In the genomic region with DNA sequence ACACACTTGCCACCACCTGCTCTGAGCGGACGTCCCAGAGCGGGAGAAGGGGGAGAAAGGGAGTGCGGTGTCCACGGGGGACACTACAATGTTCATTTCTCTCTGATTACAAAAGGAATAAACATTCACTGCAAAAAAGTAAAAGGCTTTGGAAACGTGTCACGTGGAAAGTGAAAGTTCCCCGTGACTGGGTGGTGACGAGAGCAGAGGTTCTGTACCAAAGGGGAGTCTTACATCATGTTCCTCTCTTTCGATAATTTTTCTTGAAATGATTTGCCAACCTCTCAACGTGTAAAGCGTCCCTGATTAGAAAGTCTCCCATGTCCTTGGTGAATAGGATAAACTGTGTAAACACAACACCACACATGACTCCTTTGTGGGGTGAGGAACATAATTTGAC, we compare ENCODE assay signal across 15 cellular contexts. TPM values are rescaled to one million over a fixed set of nuclear protein-coding genes. Genes with fewer than 3 reads are reported as not detected.
A peak's percentile ranks its signal among the peaks of the same experiment; 100 is the strongest.
DNase-seq lines count a peak whose midpoint lies in the region; ATAC-seq and TF ChIP-seq lines count a peak whose summit lies in the region.
"Had no signal": no experiment of that assay in that cellular context is flagged by ENCODE, and none has a peak within 500 bp of the region (broad histone marks: within the 10 kb centered on the region; RNA-seq: fewer than 3 reads in every experiment).

No MANE protein-coding gene starts in this region.

- peak; percentile 59 to 76 for ATAC-seq in activated CD4-positive, CD25-positive, alpha-beta regulatory T cell treated with anti-CD3 and anti-CD28 coated beads, Interleukin-2, amount 50 U/mL, for 24 hours
- no peak for ATAC-seq in GM18502 (IDR thresholded peaks at IDR 0.05; ENCODE audit: poor library complexity, unreplicated experiment)
- ATAC-seq: GM23338 had no signal

- H3K4me3 Mint-ChIP-seq in activated T-helper 2 cell treated with anti-CD3 and anti-CD28 coated beads, Interferon-gamma antibody, Interleukin-2, Interleukin-4, amounts not matched to agents 10 μg/mL and 5 μg/mL and 100 μg/mL, durations not matched to agents 14 hours and 24 hours and 36 hours (ENCODE audit: low read depth): no peak overlapping the region
- H3K4me3 Mint-ChIP-seq: brain; CD8-positive, alpha-beta memory T cell; GM23338 had no signal

- H3K27ac Mint-ChIP-seq in activated T-helper 2 cell treated with anti-CD3 and anti-CD28 coated beads, Interferon-gamma antibody, Interleukin-2, Interleukin-4, amounts not matched to agents 10 μg/mL and 5 μg/mL and 100 μg/mL, durations not matched to agents 14 hours and 24 hours and 36 hours: peak overlapping the region; percentile 50
- H3K27ac Mint-ChIP-seq: brain, GM23338 had no signal

- intact Hi-C loops in activated T-helper 2 cell treated with anti-CD3 and anti-CD28 coated beads, Interferon-gamma antibody, Interleukin-2, Interleukin-4, amounts not matched to agents 10 μg/mL and 5 μg/mL and 100 μg/mL, durations not matched to agents 14 hours and 24 hours and 36 hours (cut with micrococcal nuclease): loop anchor here (2.0 kb wide), 3 partner anchors 22 to 162 kb away; no protein-coding TSS in a partner anchor

- peaks cover 28% of the 10 kb centered on the region for H3K4me1 Mint-ChIP-seq in activated T-helper 2 cell treated with anti-CD3 and anti-CD28 coated beads, Interferon-gamma antibody, Interleukin-2, Interleukin-4, amounts not matched to agents 10 μg/mL and 5 μg/mL and 100 μg/mL, durations not matched to agents 14 hours and 24 hours and 36 hours (ENCODE audit: low read depth)

- DNase-seq in activated CD4-positive, CD25-positive, alpha-beta regulatory T cell treated with anti-CD3 and anti-CD28 coated beads, Interleukin-2, amount 50 U/mL, for 72 hours: no peak
- DNase-seq in GM13976 (ENCODE audit: low spot score) (peak; percentile 57), DMS 273 treated with DMSO at 0.1 percent for 48 hours (lab: John Stamatoyannopoulos, UW) (no peak), globus pallidus (ENCODE audit: low spot score) (no peak)
- no peak for DNase-seq in activated T-helper 2 cell treated with anti-CD3 and anti-CD28 coated beads, Interferon-gamma antibody, Interleukin-2, Interleukin-4, amounts not matched to agents 10 μg/mL and 5 μg/mL and 100 μg/mL, durations not matched to agents 14 hours and 24 hours and 36 hours (ENCODE audit: low spot score)
- peak; percentile 32 to 39 for DNase-seq in stimulated activated CD4-positive, alpha-beta T cell treated with anti-CD3 and anti-CD28 coated beads, Interleukin-15, amount 100 ng/mL, for 48 hours (ENCODE audit: low read depth in 2 of 2)
- DNase-seq: 8988T; CD8-positive, alpha-beta memory T cell; esophagus squamous epithelium; kidney glomerular epithelial cell; NCI-H774 had no signal

- H3K9me3 Mint-ChIP-seq in activated T-helper 2 cell treated with anti-CD3 and anti-CD28 coated beads, Interferon-gamma antibody, Interleukin-2, Interleukin-4, amounts not matched to agents 10 μg/mL and 5 μg/mL and 100 μg/mL, durations not matched to agents 14 hours and 24 hours and 36 hours: no peaks in the 10 kb centered on the region
- H3K9me3 Mint-ChIP-seq: brain; CD8-positive, alpha-beta memory T cell; GM23338 had no signal

- H3K27me3 Mint-ChIP-seq in activated T-helper 2 cell treated with anti-CD3 and anti-CD28 coated beads, Interferon-gamma antibody, Interleukin-2, Interleukin-4, amounts not matched to agents 10 μg/mL and 5 μg/mL and 100 μg/mL, durations not matched to agents 14 hours and 24 hours and 36 hours (ENCODE audit: low read depth): no peaks in the 10 kb centered on the region

- in situ Hi-C loops in GM13976 (cut with MboI; ENCODE audit: low sequenced_read_pairs, unreplicated experiment): no loop called here

- no peak for TF ChIP-seq CTCF in GM13976 (IDR thresholded peaks at IDR 0.05; ENCODE audit: borderline replicate concordance, control extremely low read depth, extremely low read depth, insufficient read depth, missing control alignments)

- H3K36me3 Mint-ChIP-seq in activated T-helper 2 cell treated with anti-CD3 and anti-CD28 coated beads, Interferon-gamma antibody, Interleukin-2, Interleukin-4, amounts not matched to agents 10 μg/mL and 5 μg/mL and 100 μg/mL, durations not matched to agents 14 hours and 24 hours and 36 hours (ENCODE audit: low read depth): peaks cover 20% of the 10 kb centered on the region

RNA-seq across cellular contexts. Expression of a gene that starts 22.0 kb away (rescaled TPM):
- 16.2 and 18.2 TPM in 2 replicates for total RNA-seq in activated T-helper 2 cell treated with anti-CD3 and anti-CD28 coated beads, Interferon-gamma antibody, Interleukin-2, Interleukin-4, amounts not matched to agents 10 μg/mL and 5 μg/mL and 100 μg/mL, durations not matched to agents 14 hours and 24 hours and 36 hours

RNA-seq across cellular contexts. Expression of a gene that starts 52.7 kb away (rescaled TPM):
- total RNA-seq in activated T-helper 2 cell treated with anti-CD3 and anti-CD28 coated beads, Interferon-gamma antibody, Interleukin-2, Interleukin-4, amounts not matched to agents 10 μg/mL and 5 μg/mL and 100 μg/mL, durations not matched to agents 14 hours and 24 hours and 36 hours: 8.6 and 11.1 TPM in 2 replicates

Comparison
In these comparisons a context has a peak if more than half of its experiments do, and no peak if none do; other contexts are left out.
1. DNase-seq: peak in GM13976 (single experiment) and stimulated activated CD4-positive, alpha-beta T cell treated with anti-CD3 and anti-CD28 coated beads, Interleukin-15, amount 100 ng/mL, for 48 hours (2 of 2); none in activated CD4-positive, CD25-positive, alpha-beta regulatory T cell treated with anti-CD3 and anti-CD28 coated beads, Interleukin-2, amount 50 U/mL, for 72 hours (single experiment), activated T-helper 2 cell treated with anti-CD3 and anti-CD28 coated beads, Interferon-gamma antibody, Interleukin-2, Interleukin-4, amounts not matched to agents 10 μg/mL and 5 μg/mL and 100 μg/mL, durations not matched to agents 14 hours and 24 hours and 36 hours (single experiment), DMS 273 treated with DMSO at 0.1 percent for 48 hours (single experiment) and globus pallidus (single experiment).